Comparison of ENCODE assay signal across 25 cellular contexts in the genomic region with DNA sequence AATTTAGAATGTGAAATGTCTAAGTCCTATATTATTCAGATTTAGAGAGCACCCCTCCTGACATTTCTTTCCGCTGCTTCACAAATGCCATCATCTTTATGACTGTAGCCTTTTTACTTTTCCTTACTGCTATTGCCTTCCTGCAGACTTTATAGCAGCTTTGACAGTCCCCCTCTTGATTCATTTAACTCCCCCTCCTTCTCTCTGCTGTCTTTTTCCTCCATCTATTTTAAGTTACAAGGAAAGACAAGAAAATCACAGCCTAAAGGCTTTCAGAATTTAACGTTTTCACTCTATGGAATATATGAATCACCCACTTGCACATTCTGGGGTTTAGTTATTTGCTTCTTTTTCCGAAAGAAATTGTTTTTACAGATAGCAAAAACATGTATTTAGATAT.
"Had no signal": no experiment of that assay in that cellular context is flagged by ENCODE, and none has a peak within 500 bp of the region (broad histone marks: within the 10 kb centered on the region; RNA-seq: fewer than 3 reads in every experiment).

No MANE protein-coding gene starts in this region.

- H3K27me3 ChIP-seq: colonic mucosa, gastrocnemius medialis, pancreas, suprapubic skin had no signal

- H3K4me3 Mint-ChIP-seq: dendritic cell treated with granulocyte-macrophage colony-stimulating factor and Interleukin-4, amounts not matched to agents 40 ng/mL and 50 ng/mL, for 4 days; endodermal cell; naive B cell; natural killer cell treated with Interleukin-12 subunit alpha and Interleukin-12 subunit beta and Interleukin-15 and Interleukin-18, amount 100 ng/mL, for 72 hours; stimulated activated naive CD8-positive, alpha-beta T cell treated with anti-CD3 and anti-CD28 coated beads, Interleukin-15, amount 100 ng/mL, for 72 hours had no signal

- H3K36me3 ChIP-seq: colonic mucosa, gastrocnemius medialis, lower lobe of right lung, suprapubic skin had no signal

- H3K27ac ChIP-seq: colonic mucosa, epithelial cell of prostate, gastrocnemius medialis, lower lobe of right lung, pancreas, skin epidermis, suprapubic skin had no signal

- H3K36me3 Mint-ChIP-seq: naive B cell had no signal

- H3K4me1 Mint-ChIP-seq: endodermal cell had no signal

- H3K4me3 ChIP-seq: colonic mucosa, gastrocnemius medialis, lower lobe of right lung, pancreas, skin epidermis, suprapubic skin had no signal

- H3K9me3 Mint-ChIP-seq: endodermal cell; natural killer cell treated with Interleukin-12 subunit alpha and Interleukin-12 subunit beta and Interleukin-15 and Interleukin-18, amount 100 ng/mL, for 72 hours had no signal

- H3K27ac Mint-ChIP-seq: dendritic cell treated with granulocyte-macrophage colony-stimulating factor and Interleukin-4, amounts not matched to agents 40 ng/mL and 50 ng/mL, for 4 days; endodermal cell; stimulated activated naive CD8-positive, alpha-beta T cell treated with anti-CD3 and anti-CD28 coated beads, Interleukin-15, amount 100 ng/mL, for 72 hours had no signal

- H3K9me3 ChIP-seq: colonic mucosa, gastrocnemius medialis, lower lobe of right lung, pancreas, suprapubic skin had no signal

- DNase-seq: central memory CD4-positive, alpha-beta T cell; colonic mucosa; effector CD8-positive, alpha-beta T cell; endodermal cell; foreskin fibroblast; gastrocnemius medialis; kidney glomerular epithelial cell; left colon; left ventricle myocardium superior; lower lobe of right lung; naive B cell; occipital lobe; pancreas; right cardiac atrium; stimulated activated CD4-positive, alpha-beta T cell treated with anti-CD3 and anti-CD28 coated beads, Interleukin-1b, Interleukin-23, amount 100 ng/mL, for 48 hours; stimulated activated CD4-positive, alpha-beta T cell treated with anti-CD3 and anti-CD28 coated beads, Interleukin-4, amount 100 ng/mL, for 1 hour; stimulated activated CD8-positive, alpha-beta memory T cell treated with anti-CD3 and anti-CD28 coated beads, Interleukin-4, amount 100 ng/mL, for 48 hours; stimulated activated naive CD4-positive, alpha-beta T cell; stimulated activated naive CD8-positive, alpha-beta T cell treated with anti-CD3 and anti-CD28 coated beads, Interleukin-15, amount 100 ng/mL, for 72 hours; trophoblast cell had no signal

- H3K27me3 Mint-ChIP-seq: dendritic cell treated with granulocyte-macrophage colony-stimulating factor and Interleukin-4, amounts not matched to agents 40 ng/mL and 50 ng/mL, for 4 days; naive B cell; natural killer cell treated with Interleukin-12 subunit alpha and Interleukin-12 subunit beta and Interleukin-15 and Interleukin-18, amount 100 ng/mL, for 72 hours; stimulated activated naive CD8-positive, alpha-beta T cell treated with anti-CD3 and anti-CD28 coated beads, Interleukin-15, amount 100 ng/mL, for 72 hours had no signal

- H3K4me1 ChIP-seq: colonic mucosa, gastrocnemius medialis, lower lobe of right lung, pancreas, suprapubic skin had no signal
